11 cellular contexts compared by ENCODE assay signal in genomic region chr22:37427711-37428635, GRCh38. TPM values are rescaled to one million over a fixed set of nuclear protein-coding genes. Genes with fewer than 3 reads are reported as not detected.
DNase-seq lines count a peak whose midpoint lies in the region; ATAC-seq, FAIRE-seq and TF ChIP-seq lines count a peak whose summit lies in the region.
"Had no signal": no experiment of that assay in that cellular context is flagged by ENCODE, and none has a peak within 500 bp of the region (broad histone marks: within the 10 kb centered on the region; RNA-seq: fewer than 3 reads in every experiment).

No MANE protein-coding gene starts in this region.

- DNase-seq in BJ (ENCODE audit: low read depth), result no peak
- no peak for DNase-seq in PC-3
- DNase-seq in endothelial cell of umbilical vein (ENCODE audit: low read depth, low spot score), result no peak
- DNase-seq in osteocyte (ENCODE audit: extremely low spot score, unreplicated experiment), result no peak
- no peak for DNase-seq in activated CD4-positive, alpha-beta T cell treated with anti-CD3 and anti-CD28 coated beads, Interleukin-2, amount 50 U/mL, for 4 hours
- DNase-seq: activated gamma-delta T cell, hippocampal formation had no signal

- intact Hi-C loops in PC-3 (cut with micrococcal nuclease), result no loop called here
- intact Hi-C loops in endothelial cell of umbilical vein (cut with micrococcal nuclease), result no loop called here

- POLR2A ChIA-PET in BJ (lab: Charles Lee) (no interaction called here), PC-3 (lab: Charles Lee; ENCODE audit: unreplicated experiment) (no interaction called here), endothelial cell of umbilical vein (lab: Charles Lee) (interaction anchor here (0.7 kb wide), 1 partner anchor 27 kb away, joined by 4 read pairs; no protein-coding TSS in a partner anchor)

- H3K36me3 ChIP-seq in BJ (ENCODE audit: control insufficient read depth, insufficient read depth, low read length), result no peaks in the 10 kb centered on the region
- peaks cover 3% of the 10 kb centered on the region; the same call in 1 of the 2 replicates for H3K36me3 ChIP-seq in PC-3 (ENCODE audit: low read depth, low read length)
- H3K36me3 ChIP-seq in endothelial cell of umbilical vein (ENCODE audit: control insufficient read depth in 2 of 2, extremely low read depth in 1 of 2, insufficient read depth in 2 of 2, low read length in 2 of 2), result no peaks in the 10 kb centered on the region

- BruUV-seq in PC-3 (replicated peaks; lab: Mats Ljungman, UMichigan), result no TSS peak
- no TSS peak for BruUV-seq in endothelial cell of umbilical vein (replicated peaks; lab: Mats Ljungman, UMichigan)

- ATAC-seq in PC-3 (no peak), GM21825 (IDR thresholded peaks at IDR 0.05; ENCODE audit: unreplicated experiment) (no peak), GM19023 (IDR thresholded peaks at IDR 0.05; ENCODE audit: unreplicated experiment) (no peak), esophagus mucosa (no peak)

- no peaks in the 10 kb centered on the region for H4K20me1 ChIP-seq in PC-3 (ENCODE audit: low read length)
- no peaks in the 10 kb centered on the region for H4K20me1 ChIP-seq in endothelial cell of umbilical vein (replicated peaks; ENCODE audit: control insufficient read depth, extremely low read depth, insufficient read depth, low read length)

- peaks cover 12% of the 10 kb centered on the region for H3K27me3 Mint-ChIP-seq in osteocyte (ENCODE audit: unreplicated experiment)

- H3K4me3 Mint-ChIP-seq in osteocyte (ENCODE audit: unreplicated experiment), result peak overlapping the region; percentile 56

- H3K9ac ChIP-seq in PC-3 (ENCODE audit: low read length) (no peak overlapping the region; the same call in 1 of the 2 replicates), endothelial cell of umbilical vein (replicated peaks; ENCODE audit: extremely low read depth, insufficient read depth, low read length) (peak overlapping the region; percentile 13)

- TF ChIP-seq CTCF in BJ (IDR thresholded peaks at IDR 0.05; ENCODE audit: insufficient read depth, low read depth, low read length) (no peak), PC-3 (conservative IDR thresholded peaks at IDR 0.05; ENCODE audit: low read depth, low read length) (no peak), endothelial cell of umbilical vein (IDR thresholded peaks at IDR 0.05; ENCODE audit: extremely low read depth in 1 of 2, insufficient read depth in 1 of 2, low read depth in 1 of 2, low read length in 2 of 2) (no peak), osteocyte (IDR thresholded peaks at IDR 0.05) (no peak)

- H3K4me1 ChIP-seq in PC-3 (ENCODE audit: insufficient read depth, low read length) (peaks cover 43% of the 10 kb centered on the region), endothelial cell of umbilical vein (ENCODE audit: control insufficient read depth, extremely low read depth, insufficient read depth, low read length) (peaks cover 23% of the 10 kb centered on the region)

- no peak for FAIRE-seq in endothelial cell of umbilical vein (lab: Jason Lieb, UNC)
- FAIRE-seq: small intestine had no signal

- dilution Hi-C loops in endothelial cell of umbilical vein (cut with MboI; ENCODE audit: extremely low pct_ligation_motif_present, low sequenced_read_pairs), result no loop called here

- no peaks in the 10 kb centered on the region for H3K9me1 ChIP-seq in endothelial cell of umbilical vein (replicated peaks; ENCODE audit: control insufficient read depth, extremely low read depth, insufficient read depth, low read length)

- H3K4me3 ChIP-seq in BJ (ENCODE audit: low read depth, low read length), result peak overlapping the region; percentile 53
- H3K4me3 ChIP-seq in PC-3 (ENCODE audit: low read length), result peak overlapping the region; percentile 87
- H3K4me3 ChIP-seq in endothelial cell of umbilical vein (replicated peaks in 1 of 3; ENCODE audit: insufficient read depth in 1 of 3, low read depth in 1 of 3, low read length in 3 of 3), result peak overlapping the region in 2 of 3 experiments; percentile 33 to 55

- H3K4me2 ChIP-seq in PC-3 (ENCODE audit: low read length) (peak overlapping the region; percentile 80), endothelial cell of umbilical vein (ENCODE audit: insufficient read depth, low read length) (peak overlapping the region; percentile 52)

- H3F3A ChIP-seq in PC-3 (ENCODE audit: low read length, unreplicated experiment), result peaks cover 17% of the 10 kb centered on the region

- H3K9me3 Mint-ChIP-seq in osteocyte (ENCODE audit: unreplicated experiment), result peaks cover 5% of the 10 kb centered on the region

- H3K27me3 ChIP-seq in BJ (ENCODE audit: control insufficient read depth, insufficient read depth, low read length), result peaks cover 16% of the 10 kb centered on the region
- no peaks in the 10 kb centered on the region for H3K27me3 ChIP-seq in PC-3 (ENCODE audit: low read length)
- peaks cover 0 to 8% of the 10 kb centered on the region in 2 experiments for H3K27me3 ChIP-seq in endothelial cell of umbilical vein (ENCODE audit: control insufficient read depth in 2 of 2, insufficient read depth in 2 of 2, low read length in 2 of 2)

- CTCF ChIA-PET in BJ (lab: Yijun Ruan, JAX) (interaction anchor here (1.0 to 7.6 kb wide), 22 partner anchors 7 to 198 kb away, joined by 3 to 196 read pairs (median 6); partner anchors contain the start of gene MFNG), PC-3 (lab: Charles Lee) (interaction anchor here (0.6 kb wide), 1 partner anchor 116 kb away, joined by 8 read pairs; no protein-coding TSS in a partner anchor), endothelial cell of umbilical vein (lab: Charles Lee) (interaction anchor here (0.6 to 5.0 kb wide), 26 partner anchors 7 to 167 kb away, joined by 3 to 75 read pairs (median 5); no protein-coding TSS in a partner anchor)

- no peak for TF ChIP-seq POLR2A in endothelial cell of umbilical vein (IDR thresholded peaks at IDR 0.05; ENCODE audit: low read depth, low read length)

- H3K79me2 ChIP-seq in PC-3 (ENCODE audit: low read length) (peaks cover 49% of the 10 kb centered on the region), endothelial cell of umbilical vein (ENCODE audit: control insufficient read depth, insufficient read depth, low read length) (no peaks in the 10 kb centered on the region)

- H2AFZ ChIP-seq in PC-3 (ENCODE audit: low read length), result no peak overlapping the region
- peak overlapping the region; percentile 79 for H2AFZ ChIP-seq in endothelial cell of umbilical vein (ENCODE audit: low read depth, low read length)

- H3K36me3 Mint-ChIP-seq in osteocyte (ENCODE audit: unreplicated experiment), result peaks cover 2% of the 10 kb centered on the region

- no peak overlapping the region for H3K27ac Mint-ChIP-seq in osteocyte (ENCODE audit: unreplicated experiment)

- H3K9me3 ChIP-seq in PC-3 (ENCODE audit: low read length) (0 out of 2 replicates have a peak, but pooled peaks cover 4% of the 10 kb centered on the region), endothelial cell of umbilical vein (replicated peaks; ENCODE audit: control insufficient read depth, insufficient read depth, low read length) (peaks cover 3% of the 10 kb centered on the region)

- peaks cover 43% of the 10 kb centered on the region for H3K4me1 Mint-ChIP-seq in osteocyte (ENCODE audit: unreplicated experiment)

- H3K9me2 ChIP-seq in PC-3 (replicated peaks; ENCODE audit: low read length), result no peaks in the 10 kb centered on the region

- H3K27ac ChIP-seq in PC-3 (ENCODE audit: low read length), result no peak overlapping the region
- no peak overlapping the region for H3K27ac ChIP-seq in endothelial cell of umbilical vein (ENCODE audit: insufficient read depth, low read depth, low read length)

TF ChIP-seq in endothelial cell of umbilical vein, 7 proteins besides CTCF, POLR2A, EP300 and RAD21:
- TF ChIP-seq EZH2 (IDR thresholded peaks at IDR 0.05; ENCODE audit: borderline replicate concordance, low read depth, low read length, severe bottlenecking), result peak; percentile 32
- TF ChIP-seq GATA2 (IDR thresholded peaks at IDR 0.05; ENCODE audit: insufficient read depth, insufficient read length, low read depth, low read length), result no peak

RNA-seq across cellular contexts. Expression of gene ELFN2, which starts 0.7 kb away (rescaled TPM):
- polyA plus RNA-seq in BJ (2011; rRNA removed), result 0.34 and 0.39 TPM in 2 replicates
- polyA minus RNA-seq in BJ (2011; rRNA and poly(A)+ RNA removed), result 0.57 and 0.62 TPM in 2 replicates
- 10.0 and 14.5 TPM in 2 replicates for total RNA-seq in PC-3 (2014; rRNA removed)
- 1.3 and 1.4 TPM in 2 replicates for total RNA-seq in endothelial cell of umbilical vein
- 0.33 and 0.41 TPM in 2 replicates for polyA plus RNA-seq in endothelial cell of umbilical vein
- polyA plus RNA-seq in endothelial cell of umbilical vein (2011; cell fraction: cytosol; rRNA removed), result 0.23 and 0.34 TPM in 2 replicates
- polyA plus RNA-seq in endothelial cell of umbilical vein (2011; cell fraction: nucleus; rRNA removed), result 0.72 and 0.76 TPM in 2 replicates
- polyA plus RNA-seq in endothelial cell of umbilical vein (2012), result 4.9 and 5.1 TPM in 2 replicates
- 0.24 and 0.34 TPM in 2 replicates for polyA minus RNA-seq in endothelial cell of umbilical vein
- polyA minus RNA-seq in endothelial cell of umbilical vein (2011; cell fraction: cytosol; rRNA and poly(A)+ RNA removed), result 0.20 TPM
- polyA minus RNA-seq in endothelial cell of umbilical vein (2011; cell fraction: nucleus; rRNA and poly(A)+ RNA removed), result 0.29 and 0.43 TPM in 2 replicates
- 0.97 and 0.99 TPM in 2 replicates for total RNA-seq in osteocyte
- total RNA-seq in esophagus mucosa, result not detected

RNA-seq across cellular contexts. Expression of gene MFNG, which starts 58.2 kb away (rescaled TPM):
- polyA plus RNA-seq in BJ (2011; rRNA removed) (not detected in 2 replicates), endothelial cell of umbilical vein (257 and 379 TPM in 2 replicates)
- not detected in 2 replicates for polyA minus RNA-seq in BJ (2011; rRNA and poly(A)+ RNA removed)
- total RNA-seq in PC-3 (2014; rRNA removed) (1.7 and 2.4 TPM in 2 replicates), endothelial cell of umbilical vein (188 and 197 TPM in 2 replicates), osteocyte (1.5 and 2.3 TPM in 2 replicates), esophagus mucosa (4.3 TPM)
- 194 and 222 TPM in 2 replicates for polyA plus RNA-seq in endothelial cell of umbilical vein (2011; cell fraction: cytosol; rRNA removed)
- polyA plus RNA-seq in endothelial cell of umbilical vein (2011; cell fraction: nucleus; rRNA removed), result 127 and 141 TPM in 2 replicates
- polyA plus RNA-seq in endothelial cell of umbilical vein (2012), result 125 and 143 TPM in 2 replicates
- polyA minus RNA-seq in endothelial cell of umbilical vein, result 112 and 155 TPM in 2 replicates
- polyA minus RNA-seq in endothelial cell of umbilical vein (2011; cell fraction: cytosol; rRNA and poly(A)+ RNA removed), result not detected
- polyA minus RNA-seq in endothelial cell of umbilical vein (2011; cell fraction: nucleus; rRNA and poly(A)+ RNA removed), result 35.3 and 50.5 TPM in 2 replicates

Comparison
In these comparisons a context has a peak if more than half of its experiments do, and no peak if none do; other contexts are left out.
1. RNA of gene MFNG, which starts 58.2 kb away (total RNA-seq): 188 to 197 TPM in endothelial cell of umbilical vein; 4.3 TPM in esophagus mucosa (single experiment), 1.7 to 2.4 TPM in PC-3 and 1.5 to 2.3 TPM in osteocyte; every median in the first group is over 10 times any median in the second.
2. Peak in every context shown above with its lines, with median percentiles within 50 percentile points of each other: H3K4me3 ChIP-seq.